Comparison of ENCODE assay signal across 15 cellular contexts in the genomic region with DNA sequence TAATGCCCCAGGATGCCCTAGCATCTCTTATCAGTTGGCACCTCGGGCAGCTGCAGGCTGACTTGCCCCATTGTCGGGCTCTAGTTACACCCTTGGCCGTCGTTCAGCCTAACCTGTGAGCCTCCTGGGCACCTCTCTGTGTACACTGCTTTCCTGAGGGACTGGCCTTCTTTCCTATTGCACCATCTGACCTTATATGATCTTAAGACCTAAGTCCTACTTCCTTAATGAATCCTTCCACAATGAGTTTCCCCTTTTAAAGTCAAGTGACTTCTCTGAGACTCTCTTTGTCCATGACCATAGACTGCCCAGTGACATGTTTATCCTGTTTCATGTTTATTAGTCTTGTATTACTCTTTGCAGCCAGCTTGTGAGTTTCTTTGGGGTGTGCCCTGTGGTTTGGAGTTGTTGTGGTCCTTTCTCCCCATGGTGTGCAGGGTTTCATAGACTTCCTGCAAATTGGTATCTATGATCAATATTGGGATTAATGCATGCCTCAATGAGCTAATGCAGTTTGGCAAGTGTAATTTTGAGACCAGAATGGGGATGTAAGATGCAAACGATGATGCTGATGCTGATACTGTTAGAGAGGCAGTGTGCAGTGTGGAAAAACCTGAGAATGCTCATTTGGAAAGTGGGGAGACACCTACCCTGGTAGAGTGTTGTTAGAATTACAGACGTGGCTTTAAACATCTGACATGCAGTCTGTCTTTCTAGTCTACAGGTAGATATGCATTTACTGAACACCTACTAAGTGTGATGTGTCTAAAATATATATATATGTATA. TPM values are rescaled to one million over a fixed set of nuclear protein-coding genes. Genes with fewer than 3 reads are reported as not detected.
A peak's percentile ranks its signal among the peaks of the same experiment; 100 is the strongest.
DNase-seq lines count a peak whose midpoint lies in the region; ATAC-seq and TF ChIP-seq lines count a peak whose summit lies in the region.
"Had no signal": no experiment of that assay in that cellular context is flagged by ENCODE, and none has a peak within 500 bp of the region (broad histone marks: within the 10 kb centered on the region; RNA-seq: fewer than 3 reads in every experiment).

No MANE protein-coding gene starts in this region.

- no peak for TF ChIP-seq EP300 in transverse colon (IDR thresholded peaks at IDR 0.05; ENCODE audit: low read depth)

- TF ChIP-seq POLR2A in right lobe of liver (IDR thresholded peaks at IDR 0.05) (no peak), transverse colon (IDR thresholded peaks at IDR 0.05) (no peak)

- H3K4me3 ChIP-seq in right lobe of liver = no peak overlapping the region
- H3K4me3 ChIP-seq in transverse colon = no peak overlapping the region

- H3K9me3 ChIP-seq in right lobe of liver = no peaks in the 10 kb centered on the region
- no peaks in the 10 kb centered on the region for H3K9me3 ChIP-seq in transverse colon

- intact Hi-C loops in Right ventricle myocardium inferior (cut with DNase I) = no loop called here
- intact Hi-C loops in cardiac septum (cut with DNase I) = no loop called here
- intact Hi-C loops in right lobe of liver (cut with DNase I) = no loop called here
- intact Hi-C loops in transverse colon (cut with DNase I; ENCODE audit: low total_unique reads) = no loop called here

- in situ Hi-C loops in transverse colon (cut with MboI; ENCODE audit: low pct_ligation_motif_present in 1 of 4, low pct_unique_long_range_greater_than_20kb in 1 of 4, low sequenced_read_pairs in 3 of 4) = loop anchor here in 1 of 4 donors (25.0 kb wide), 1 partner anchor 110 kb away; no protein-coding TSS in a partner anchor

- peak overlapping the region; percentile 88 for H3K27ac ChIP-seq in VCaP
- peak overlapping the region; percentile 7 to 71 (median 17) for H3K27ac ChIP-seq in right lobe of liver
- H3K27ac ChIP-seq in transverse colon = peak overlapping the region; percentile 66 to 86 (median 82)
- H3K27ac ChIP-seq: HL-60 had no signal

- H3K4me1 ChIP-seq in right lobe of liver (peaks cover 0 to 50% (median 21%) of the 10 kb centered on the region in 4 donors), transverse colon (peaks cover 0 to 33% (median 26%) of the 10 kb centered on the region in 4 donors)

- WGBS in right lobe of liver (ENCODE audit: insufficient coverage, low coverage, low lambda C conversion rate, missing lambda C conversion rate) = 26% methylated on average over 5 of the region's 6 CpGs
- 44 to 54% methylated on average over 6 of the region's 6 CpGs for WGBS in transverse colon (ENCODE audit: low coverage in 1 of 2), 2 donors

- no peak for DNase-seq in Right ventricle myocardium inferior (ENCODE audit: missing footprints)
- DNase-seq in cardiac septum (ENCODE audit: low spot score) = no peak
- peak; percentile 58 to 92 (median 92) for DNase-seq in right lobe of liver
- peak; percentile 36 for DNase-seq in transverse colon
- DNase-seq in stimulated activated CD4-positive, alpha-beta T cell treated with anti-CD3 and anti-CD28 coated beads, Interleukin-4, amount 100 ng/mL, for 4 hours = no peak
- no peak for DNase-seq in NCI-H2227 treated with DMSO at 0.1 percent for 48 hours (lab: John Stamatoyannopoulos, UW)
- no peak for DNase-seq in NCI-H1105 treated with DMSO at 0.1 percent for 48 hours (lab: John Stamatoyannopoulos, UW)
- DNase-seq: activated CD4-positive, alpha-beta memory T cell treated with anti-CD3 and anti-CD28 coated beads for 36 hours; activated gamma-delta T cell treated with Interleukin-2 at 50 U/mL for 16 hours; DMS79; NCI-H1105; stimulated activated CD4-positive, alpha-beta T cell treated with anti-CD3 and anti-CD28 coated beads, Interleukin-2, amount 100 ng/mL, for 48 hours had no signal

- H3K36me3 ChIP-seq in right lobe of liver (no peaks in the 10 kb centered on the region), transverse colon (no peaks in the 10 kb centered on the region)

- H3K27me3 ChIP-seq in right lobe of liver (no peaks in the 10 kb centered on the region), transverse colon (peaks cover 13% of the 10 kb centered on the region)

- peak; percentile 12 for ATAC-seq in Right ventricle myocardium inferior
- ATAC-seq in right lobe of liver = peak; percentile 25 to 56 (median 50)
- ATAC-seq: SK-N-SH treated with all-trans-retinoic acid at 6 μM for 48 hours had no signal

- TF ChIP-seq CTCF in VCaP (conservative IDR thresholded peaks at IDR 0.05) (no peak), right lobe of liver (IDR thresholded peaks at IDR 0.05) (no peak), transverse colon (IDR thresholded peaks at IDR 0.05) (no peak)

RNA-seq across cellular contexts. Expression of a gene that starts 5.0 kb away (rescaled TPM):
- total RNA-seq in Right ventricle myocardium inferior (6.3 TPM), cardiac septum (2.9 TPM), right lobe of liver (10 to 100 TPM; 17.4 to 55.0 (median 33.9) TPM), transverse colon (10 to 100 TPM; 14.5 to 28.3 (median 20.7) TPM)

Comparison
In these comparisons a context has a peak if more than half of its experiments do, and no peak if none do; other contexts are left out.
1. DNase-seq: peak in right lobe of liver (3 of 3) and transverse colon (single experiment); none in Right ventricle myocardium inferior (single experiment), cardiac septum (single experiment), stimulated activated CD4-positive, alpha-beta T cell treated with anti-CD3 and anti-CD28 coated beads, Interleukin-4, amount 100 ng/mL, for 4 hours (0 of 2), NCI-H2227 treated with DMSO at 0.1 percent for 48 hours (single experiment) and NCI-H1105 treated with DMSO at 0.1 percent for 48 hours (single experiment).
2. H3K27ac ChIP-seq: peak in every context shown above with its lines; median percentile 88 in VCaP; 82 in transverse colon; 17 in right lobe of liver.